ENCODE assay signal across 18 cellular contexts in the genomic region with DNA sequence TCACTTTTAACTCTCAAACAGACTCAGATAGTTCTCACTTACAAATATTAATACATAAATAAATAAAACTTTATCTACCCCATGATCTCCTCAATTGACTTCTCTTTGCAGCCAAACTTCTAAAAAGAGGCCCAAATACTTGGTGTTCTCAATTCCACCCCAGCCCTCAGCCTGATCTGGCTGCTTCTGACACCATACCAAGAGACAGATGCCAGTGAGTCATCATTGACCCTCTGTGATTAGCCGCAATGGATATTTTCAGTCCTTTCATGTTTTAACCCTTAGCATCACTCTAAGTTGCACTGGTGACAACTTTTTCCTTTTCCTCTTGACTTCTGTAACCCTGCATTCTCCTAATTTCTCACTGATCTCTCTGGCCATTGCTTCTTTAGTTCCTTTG.
DNase-seq lines count a peak whose midpoint lies in the region; ATAC-seq, FAIRE-seq and TF ChIP-seq lines count a peak whose summit lies in the region.
"Had no signal": no experiment of that assay in that cellular context is flagged by ENCODE, and none has a peak within 500 bp of the region (broad histone marks: within the 10 kb centered on the region; RNA-seq: fewer than 3 reads in every experiment).

No MANE protein-coding gene starts in this region.

- H4K20me1 ChIP-seq in endothelial cell of umbilical vein (replicated peaks; ENCODE audit: control insufficient read depth, extremely low read depth, insufficient read depth, low read length), result no peaks in the 10 kb centered on the region

- H3K9ac ChIP-seq in endothelial cell of umbilical vein (replicated peaks; ENCODE audit: extremely low read depth, insufficient read depth, low read length), result no peak overlapping the region

- no peak for TF ChIP-seq POLR2A in endothelial cell of umbilical vein (IDR thresholded peaks at IDR 0.05; ENCODE audit: low read depth, low read length)

- H3K27me3 ChIP-seq in endothelial cell of umbilical vein (ENCODE audit: control insufficient read depth in 2 of 2, insufficient read depth in 2 of 2, low read length in 2 of 2), result no peaks in the 10 kb centered on the region
- H3K27me3 ChIP-seq: stomach had no signal

- intact Hi-C loops in endothelial cell of umbilical vein (cut with micrococcal nuclease), result no loop called here

- no TSS peak for BruUV-seq in endothelial cell of umbilical vein (replicated peaks; lab: Mats Ljungman, UMichigan)

- H3K36me3 ChIP-seq in endothelial cell of umbilical vein (ENCODE audit: control insufficient read depth in 2 of 2, extremely low read depth in 1 of 2, insufficient read depth in 2 of 2, low read length in 2 of 2), result no peaks in the 10 kb centered on the region
- H3K36me3 ChIP-seq: heart left ventricle, stomach had no signal

- no peaks in the 10 kb centered on the region for H3K9me1 ChIP-seq in endothelial cell of umbilical vein (replicated peaks; ENCODE audit: control insufficient read depth, extremely low read depth, insufficient read depth, low read length)

- POLR2A ChIA-PET in endothelial cell of umbilical vein (lab: Charles Lee), result no interaction called here

- no peak for ATAC-seq in GM21529 (IDR thresholded peaks at IDR 0.05; ENCODE audit: unreplicated experiment)
- no peak for ATAC-seq in HG03045 (IDR thresholded peaks at IDR 0.05; ENCODE audit: unreplicated experiment)
- ATAC-seq: left lobe of liver had no signal

- dilution Hi-C loops in endothelial cell of umbilical vein (cut with MboI; ENCODE audit: extremely low pct_ligation_motif_present, low sequenced_read_pairs), result no loop called here

- peak; percentile 76 for DNase-seq in AG20443 (ENCODE audit: low spot score)
- DNase-seq in NCI-H226, result peak; percentile 34
- no peak for DNase-seq in endothelial cell of umbilical vein (ENCODE audit: low read depth, low spot score)
- DNase-seq in myocyte (ENCODE audit: low read depth), result peak; percentile 85
- DNase-seq in SK-N-DZ (ENCODE audit: low spot score), result no peak
- no peak for DNase-seq in Kasumi-1 (lab: John Stamatoyannopoulos, UW)
- DNase-seq: activated CD4-positive, alpha-beta T cell treated with anti-CD3 and anti-CD28 coated beads, Interleukin-2, amount 50 U/mL, for 4 hours; CD4-positive, CD25-positive, alpha-beta regulatory T cell; effector CD8-positive, alpha-beta T cell; GF-D8; heart left ventricle; NCI-H1436 treated with DMSO at 0.1 percent for 48 hours; NCI-H526 treated with DMSO at 0.1 percent for 48 hours; stomach had no signal

- CTCF ChIA-PET in endothelial cell of umbilical vein (lab: Charles Lee), result no interaction called here

- no peak overlapping the region for H3K4me3 ChIP-seq in endothelial cell of umbilical vein (replicated peaks in 1 of 3; ENCODE audit: insufficient read depth in 1 of 3, low read depth in 1 of 3, low read length in 3 of 3)
- H3K4me3 ChIP-seq: heart left ventricle, stomach had no signal

- no peak for TF ChIP-seq CTCF in endothelial cell of umbilical vein (IDR thresholded peaks at IDR 0.05; ENCODE audit: extremely low read depth in 1 of 2, insufficient read depth in 1 of 2, low read depth in 1 of 2, low read length in 2 of 2)

- H3K27ac ChIP-seq in endothelial cell of umbilical vein (ENCODE audit: insufficient read depth, low read depth, low read length), result no peak overlapping the region
- H3K27ac ChIP-seq: heart left ventricle, stomach had no signal

- FAIRE-seq in endothelial cell of umbilical vein (lab: Jason Lieb, UNC), result no peak
- FAIRE-seq: H1 had no signal

- H2AFZ ChIP-seq in endothelial cell of umbilical vein (ENCODE audit: low read depth, low read length), result no peak overlapping the region

- H3K79me2 ChIP-seq in endothelial cell of umbilical vein (ENCODE audit: control insufficient read depth, insufficient read depth, low read length), result no peaks in the 10 kb centered on the region

- no peak overlapping the region for H3K4me2 ChIP-seq in endothelial cell of umbilical vein (ENCODE audit: insufficient read depth, low read length)

- H3K9me3 ChIP-seq in endothelial cell of umbilical vein (replicated peaks; ENCODE audit: control insufficient read depth, insufficient read depth, low read length), result no peaks in the 10 kb centered on the region
- H3K9me3 ChIP-seq: heart left ventricle, stomach had no signal

- no peaks in the 10 kb centered on the region for H3K4me1 ChIP-seq in endothelial cell of umbilical vein (ENCODE audit: control insufficient read depth, extremely low read depth, insufficient read depth, low read length)
- H3K4me1 ChIP-seq: heart left ventricle had no signal

TF ChIP-seq in endothelial cell of umbilical vein, 7 proteins besides CTCF, POLR2A, EP300 and RAD21:
- TF ChIP-seq JUN (IDR thresholded peaks at IDR 0.05; ENCODE audit: borderline replicate concordance, insufficient read depth, insufficient read length, low read depth) (peak; percentile 7), FOS (IDR thresholded peaks at IDR 0.05; ENCODE audit: borderline replicate concordance, insufficient read depth, low read length) (peak; percentile 32), EZH2 (IDR thresholded peaks at IDR 0.05; ENCODE audit: borderline replicate concordance, low read depth, low read length, severe bottlenecking) (no peak), POLR2AphosphoS5 (IDR thresholded peaks at IDR 0.05; ENCODE audit: insufficient read depth, low read depth, low read length) (no peak), GATA2 (IDR thresholded peaks at IDR 0.05; ENCODE audit: insufficient read depth, insufficient read length, low read depth, low read length) (no peak)

Comparison
In these comparisons a context has a peak if more than half of its experiments do, and no peak if none do; other contexts are left out.
1. DNase-seq: peak in AG20443 (single experiment), NCI-H226 (single experiment) and myocyte (single experiment); none in endothelial cell of umbilical vein (single experiment), SK-N-DZ (single experiment) and Kasumi-1 (0 of 2).